Comparison of ENCODE assay signal across 8 cellular contexts in the genomic region with DNA sequence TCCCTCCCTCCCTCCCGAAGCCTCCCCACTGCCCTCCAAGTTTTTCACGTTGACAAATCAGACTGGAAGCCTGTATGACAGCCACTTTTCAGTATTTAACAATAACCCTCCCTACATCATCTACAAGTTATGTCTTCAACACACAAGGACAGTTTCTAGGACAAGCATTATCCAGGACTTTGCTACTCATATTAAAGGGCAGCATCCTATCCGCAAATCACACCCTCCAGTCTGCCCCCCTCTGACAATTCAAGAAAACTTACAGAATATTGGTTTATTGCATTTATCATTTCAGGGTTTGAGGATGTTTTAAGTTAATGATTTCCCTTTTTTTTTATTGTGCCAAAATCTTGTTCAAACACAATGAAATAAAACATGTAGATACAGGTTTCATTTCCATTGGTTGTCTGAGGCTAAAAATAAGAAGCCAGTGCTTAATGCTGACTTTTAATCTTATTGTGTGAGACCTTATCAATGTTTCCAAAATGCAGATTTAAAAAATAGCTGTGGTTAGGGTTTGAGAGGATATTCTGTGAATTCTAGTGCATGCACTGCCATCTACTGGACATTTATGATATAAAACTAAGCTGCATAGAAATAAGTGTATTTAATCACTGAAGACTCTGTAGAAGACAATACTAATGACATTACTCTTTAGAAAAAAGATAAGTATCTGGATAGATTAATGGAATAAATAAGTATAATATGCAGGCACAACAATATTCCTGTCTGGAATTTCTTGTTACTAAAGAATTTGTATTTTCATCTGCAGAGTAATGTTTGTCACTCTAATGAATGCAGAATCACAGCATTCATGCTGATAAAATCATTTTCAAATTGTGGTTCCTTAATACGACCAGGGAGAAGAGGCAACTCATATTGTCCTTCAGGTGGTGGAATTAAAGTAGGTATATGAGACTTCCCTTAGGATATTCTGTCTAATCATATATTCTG.
DNase-seq lines count a peak whose midpoint lies in the region; ATAC-seq and TF ChIP-seq lines count a peak whose summit lies in the region.

No MANE protein-coding gene starts in this region.

- no peaks in the 10 kb centered on the region for H3K27me3 ChIP-seq in mammary epithelial cell (ENCODE audit: insufficient read depth, low read length)
- peaks cover 0 to 13% of the 10 kb centered on the region in 2 donors for H3K27me3 ChIP-seq in left lung
- no peaks in the 10 kb centered on the region for H3K27me3 ChIP-seq in vagina

- 0% methylated on average over 4 of the region's 4 CpGs for WGBS in mammary epithelial cell (ENCODE audit: low coverage, missing lambda C conversion rate)

- no peak overlapping the region for H3K9ac ChIP-seq in mammary epithelial cell (ENCODE audit: insufficient read depth, low read length)

- no peaks in the 10 kb centered on the region for H3K79me2 ChIP-seq in mammary epithelial cell (ENCODE audit: insufficient read depth, low read length)

- CTCF ChIA-PET in mammary epithelial cell (lab: Charles Lee; ENCODE audit: low non-redundant PET): interaction anchor here (0.6 to 0.8 kb wide), 6 partner anchors 64 to 415 kb away, joined by 3 to 4 read pairs (median 4); no protein-coding TSS in a partner anchor

- H3K27ac ChIP-seq in mammary epithelial cell (ENCODE audit: insufficient read depth, low read depth, low read length) (peak overlapping the region; percentile 32), left lung (peak overlapping the region; percentile 16 to 28), vagina (peak overlapping the region; percentile 8)

- peak overlapping the region; percentile 23 for H2AFZ ChIP-seq in mammary epithelial cell (ENCODE audit: low read depth, low read length)

- H3K4me1 ChIP-seq in mammary epithelial cell (ENCODE audit: insufficient read depth, low read length): peaks cover 16% of the 10 kb centered on the region
- H3K4me1 ChIP-seq in left lung: peaks cover 0 to 24% of the 10 kb centered on the region in 2 donors
- peaks cover 29% of the 10 kb centered on the region for H3K4me1 ChIP-seq in vagina

- H3K4me3 ChIP-seq in mammary epithelial cell (replicated peaks in 1 of 3; ENCODE audit: insufficient read depth in 1 of 3, low read depth in 2 of 3, low read length in 3 of 3) (no peak overlapping the region), left lung (no peak overlapping the region), vagina (no peak overlapping the region)

- in situ Hi-C loops in mammary epithelial cell (cut with MboI; ENCODE audit: low sequenced_read_pairs in 2 of 2): no loop called here

- TSS peak; percentile 46 for BruUV-seq in mammary epithelial cell (replicated peaks; lab: Mats Ljungman, UMichigan)

- H3K9me3 ChIP-seq in mammary epithelial cell (replicated peaks; ENCODE audit: insufficient read depth, low read length): no peaks in the 10 kb centered on the region
- no peaks in the 10 kb centered on the region for H3K9me3 ChIP-seq in left lung
- H3K9me3 ChIP-seq in vagina: no peaks in the 10 kb centered on the region

- intact Hi-C loops in mammary epithelial cell (cut with micrococcal nuclease) (loop anchor here (1.0 to 5.0 kb wide), 8 partner anchors 63 to 451 kb away; no protein-coding TSS in a partner anchor), left lung (cut with DNase I) (loop anchor here in 1 of 2 donors (5.0 to 10.0 kb wide), 2 partner anchors 54 to 332 kb away; no protein-coding TSS in a partner anchor), vagina (cut with DNase I) (loop anchor here (5.0 kb wide), 1 partner anchor 327 kb away; no protein-coding TSS in a partner anchor)

- H3K36me3 ChIP-seq in mammary epithelial cell (ENCODE audit: insufficient read depth, low read length) (no peaks in the 10 kb centered on the region), left lung (no peaks in the 10 kb centered on the region), vagina (no peaks in the 10 kb centered on the region)

- ATAC-seq in HG02885 (IDR thresholded peaks at IDR 0.05; ENCODE audit: poor library complexity, unreplicated experiment) (peak; percentile 47), left lung (peak; percentile 64), GM18498 (IDR thresholded peaks at IDR 0.05; ENCODE audit: unreplicated experiment) (no peak)

- TF ChIP-seq CTCF in mammary epithelial cell (conservative IDR thresholded peaks at IDR 0.05 in 1 of 2, IDR thresholded peaks at IDR 0.05 in 1 of 2; ENCODE audit: extremely low read depth in 1 of 2, insufficient read depth in 1 of 2, low read depth in 1 of 2, low read length in 2 of 2): peak; percentile 45 to 57
- TF ChIP-seq CTCF in left lung (IDR thresholded peaks at IDR 0.05): peak; percentile 57 to 60
- TF ChIP-seq CTCF in vagina (IDR thresholded peaks at IDR 0.05): peak; percentile 43 to 79 (median 66)

- dilution Hi-C loops in mammary epithelial cell (cut with HindIII; ENCODE audit: low sequenced_read_pairs): no loop called here

- DNase-seq in NCI-H2107 treated with DMSO at 0.1 percent for 48 hours (lab: John Stamatoyannopoulos, UW; ENCODE audit: unreplicated experiment) (peak; percentile 20), NCI-H2107 (lab: John Stamatoyannopoulos, UW) (no peak), NCI-H82 (lab: John Stamatoyannopoulos, UW) (peak; percentile 76), mammary epithelial cell (peak; percentile 44), left lung (no peak), vagina (ENCODE audit: extremely low spot score in 2 of 2) (no peak)

- no peak for TF ChIP-seq POLR2A in vagina (IDR thresholded peaks at IDR 0.05)

- peak overlapping the region; percentile 25 for H3K4me2 ChIP-seq in mammary epithelial cell (ENCODE audit: insufficient read depth, low read depth, low read length)

- H4K20me1 ChIP-seq in mammary epithelial cell (ENCODE audit: insufficient read depth, low read length): no peaks in the 10 kb centered on the region

Comparison
In these comparisons a context has a peak if more than half of its experiments do, and no peak if none do; other contexts are left out.
1. DNase-seq: peak in NCI-H2107 treated with DMSO at 0.1 percent for 48 hours (single experiment), NCI-H82 (single experiment) and mammary epithelial cell (single experiment); none in NCI-H2107 (single experiment), left lung (0 of 2) and vagina (0 of 2).
2. Peak in every context shown above with its lines, with median percentiles within 50 percentile points of each other: H3K27ac ChIP-seq and CTCF ChIP-seq.